ENCODE assay signal across 29 cellular contexts in the genomic region with DNA sequence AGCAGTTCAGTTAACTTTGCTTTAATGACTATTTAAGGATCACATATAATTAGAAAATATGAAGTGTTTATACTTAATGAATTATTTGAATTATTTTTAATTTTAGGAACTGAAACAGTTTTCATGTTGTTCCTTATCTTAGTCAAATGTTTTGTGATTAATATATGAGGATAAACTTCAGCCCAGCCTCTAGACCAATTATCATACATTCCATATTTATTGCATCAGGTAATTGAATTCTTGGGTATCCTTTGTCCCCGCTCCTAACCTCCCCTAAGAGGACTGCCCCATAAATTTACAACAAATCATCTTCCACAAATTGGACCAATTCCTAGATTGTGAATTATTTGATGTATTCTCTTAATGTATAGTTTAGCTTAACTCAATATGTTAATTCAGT.
"Had no signal": no experiment of that assay in that cellular context is flagged by ENCODE, and none has a peak within 500 bp of the region (broad histone marks: within the 10 kb centered on the region; RNA-seq: fewer than 3 reads in every experiment).

No MANE protein-coding gene starts in this region.

- FAIRE-seq: urothelium cell line had no signal

- H3K9me3 ChIP-seq: stomach, suprapubic skin, testis, thoracic aorta, thyroid gland, tibial artery, tibial nerve, transverse colon, upper lobe of left lung, upper lobe of right lung, uterus, vagina had no signal

- H3K36me3 ChIP-seq: stomach, suprapubic skin, thoracic aorta, thyroid gland, tibial artery, tibial nerve, transverse colon, upper lobe of left lung, upper lobe of right lung, uterus, vagina had no signal

- H3K4me3 Mint-ChIP-seq: stimulated activated effector memory CD8-positive, alpha-beta T cell treated with anti-CD3 and anti-CD28 coated beads, Interleukin-12 subunit alpha, Interleukin-12 subunit beta, amount 100 ng/mL, for 72 hours; stimulated activated memory B cell treated with anti-CD40 and anti-IgM and Interleukin-4, amounts not matched to agents 10 μg/mL and 1 μg/mL and 100 μg/mL, for 72 hours; stimulated activated naive B cell treated with anti-CD40 and anti-IgM and Interleukin-4, amounts not matched to agents 10 μg/mL and 1 μg/mL and 100 μg/mL, for 72 hours; stimulated activated naive CD8-positive, alpha-beta T cell treated with anti-CD3 and anti-CD28 coated beads, Interleukin-15, amount 100 ng/mL, for 72 hours; stimulated activated naive CD8-positive, alpha-beta T cell treated with anti-CD3 and anti-CD28 coated beads, Interleukin-15, Interleukin-2, amounts not matched to agents 100 ng/mL and 50 ng/mL, for 24 hours; type B pancreatic cell had no signal

- H3K9me3 Mint-ChIP-seq: stimulated activated effector memory CD8-positive, alpha-beta T cell treated with anti-CD3 and anti-CD28 coated beads, Interleukin-12 subunit alpha, Interleukin-12 subunit beta, amount 100 ng/mL, for 72 hours; stimulated activated memory B cell treated with anti-CD40 and anti-IgM and Interleukin-4, amounts not matched to agents 10 μg/mL and 1 μg/mL and 100 μg/mL, for 72 hours; stimulated activated naive CD8-positive, alpha-beta T cell treated with anti-CD3 and anti-CD28 coated beads, Interleukin-15, amount 100 ng/mL, for 72 hours; stimulated activated naive CD8-positive, alpha-beta T cell treated with anti-CD3 and anti-CD28 coated beads, Interleukin-15, Interleukin-2, amounts not matched to agents 100 ng/mL and 50 ng/mL, for 24 hours; type B pancreatic cell had no signal

- H3K36me3 Mint-ChIP-seq: stimulated activated effector memory CD8-positive, alpha-beta T cell treated with anti-CD3 and anti-CD28 coated beads, Interleukin-12 subunit alpha, Interleukin-12 subunit beta, amount 100 ng/mL, for 72 hours; stimulated activated memory B cell treated with anti-CD40 and anti-IgM and Interleukin-4, amounts not matched to agents 10 μg/mL and 1 μg/mL and 100 μg/mL, for 72 hours; stimulated activated naive B cell treated with anti-CD40 and anti-IgM and Interleukin-4, amounts not matched to agents 10 μg/mL and 1 μg/mL and 100 μg/mL, for 72 hours; type B pancreatic cell had no signal

- H3K27ac Mint-ChIP-seq: stimulated activated effector memory CD8-positive, alpha-beta T cell treated with anti-CD3 and anti-CD28 coated beads, Interleukin-12 subunit alpha, Interleukin-12 subunit beta, amount 100 ng/mL, for 72 hours; stimulated activated memory B cell treated with anti-CD40 and anti-IgM and Interleukin-4, amounts not matched to agents 10 μg/mL and 1 μg/mL and 100 μg/mL, for 72 hours; stimulated activated naive B cell treated with anti-CD40 and anti-IgM and Interleukin-4, amounts not matched to agents 10 μg/mL and 1 μg/mL and 100 μg/mL, for 72 hours; stimulated activated naive CD8-positive, alpha-beta T cell treated with anti-CD3 and anti-CD28 coated beads, Interleukin-15, amount 100 ng/mL, for 72 hours; stimulated activated naive CD8-positive, alpha-beta T cell treated with anti-CD3 and anti-CD28 coated beads, Interleukin-15, Interleukin-2, amounts not matched to agents 100 ng/mL and 50 ng/mL, for 24 hours; type B pancreatic cell had no signal

- H3K4me3 ChIP-seq: stomach, suprapubic skin, testis, thoracic aorta, thyroid gland, tibial artery, tibial nerve, transverse colon, upper lobe of left lung, upper lobe of right lung, uterus, vagina had no signal

- H3K4me1 Mint-ChIP-seq: stimulated activated effector memory CD8-positive, alpha-beta T cell treated with anti-CD3 and anti-CD28 coated beads, Interleukin-12 subunit alpha, Interleukin-12 subunit beta, amount 100 ng/mL, for 72 hours; stimulated activated memory B cell treated with anti-CD40 and anti-IgM and Interleukin-4, amounts not matched to agents 10 μg/mL and 1 μg/mL and 100 μg/mL, for 72 hours; stimulated activated naive B cell treated with anti-CD40 and anti-IgM and Interleukin-4, amounts not matched to agents 10 μg/mL and 1 μg/mL and 100 μg/mL, for 72 hours; stimulated activated naive CD8-positive, alpha-beta T cell treated with anti-CD3 and anti-CD28 coated beads, Interleukin-15, amount 100 ng/mL, for 72 hours had no signal

- ATAC-seq: stimulated activated effector memory CD8-positive, alpha-beta T cell treated with anti-CD3 and anti-CD28 coated beads, Interleukin-12 subunit alpha, Interleukin-12 subunit beta, amount 100 ng/mL, for 72 hours; stimulated activated memory B cell treated with anti-CD40 and anti-IgM and Interleukin-4, amounts not matched to agents 10 μg/mL and 1 μg/mL and 100 μg/mL, for 72 hours; stimulated activated naive B cell treated with anti-CD40 and anti-IgM and Interleukin-4, amounts not matched to agents 10 μg/mL and 1 μg/mL and 100 μg/mL, for 72 hours; stimulated activated naive CD8-positive, alpha-beta T cell treated with anti-CD3 and anti-CD28 coated beads, Interleukin-15, amount 100 ng/mL, for 72 hours; stimulated activated naive CD8-positive, alpha-beta T cell treated with anti-CD3 and anti-CD28 coated beads, Interleukin-15, Interleukin-2, amounts not matched to agents 100 U/mL and 50 U/mL, for 24 hours; upper lobe of right lung had no signal

- H3K27me3 Mint-ChIP-seq: stimulated activated memory B cell treated with anti-CD40 and anti-IgM and Interleukin-4, amounts not matched to agents 10 μg/mL and 1 μg/mL and 100 μg/mL, for 72 hours; stimulated activated naive B cell treated with anti-CD40 and anti-IgM and Interleukin-4, amounts not matched to agents 10 μg/mL and 1 μg/mL and 100 μg/mL, for 72 hours; stimulated activated naive CD8-positive, alpha-beta T cell treated with anti-CD3 and anti-CD28 coated beads, Interleukin-15, Interleukin-2, amounts not matched to agents 100 ng/mL and 50 ng/mL, for 24 hours had no signal

- H3K27ac ChIP-seq: stomach, suprapubic skin, testis, thoracic aorta, thyroid gland, tibial artery, tibial nerve, transverse colon, upper lobe of left lung, upper lobe of right lung, uterus, vagina had no signal

- H3K4me1 ChIP-seq: stomach, suprapubic skin, testis, thyroid gland, tibial artery, tibial nerve, transverse colon, upper lobe of left lung, upper lobe of right lung, uterus, vagina had no signal

- H3K27me3 ChIP-seq: stomach, suprapubic skin, testis, thyroid gland, tibial artery, tibial nerve, transverse colon, upper lobe of left lung, upper lobe of right lung, uterus, vagina had no signal

- DNase-seq: stimulated activated CD4-positive, alpha-beta T cell treated with anti-CD3 and anti-CD28 coated beads, Interleukin-2, amount 100 ng/mL, for 48 hours; stimulated activated CD4-positive, alpha-beta T cell treated with anti-CD3 and anti-CD28 coated beads, Interleukin-4, amount 100 ng/mL, for 1 hour; stimulated activated CD4-positive, alpha-beta T cell treated with anti-CD3 and anti-CD28 coated beads, Interleukin-4, amount 100 ng/mL, for 24 hours; stimulated activated CD4-positive, alpha-beta T cell treated with anti-CD3 and anti-CD28 coated beads, Interleukin-4, amount 100 ng/mL, for 4 hours; stimulated activated CD8-positive, alpha-beta memory T cell treated with anti-CD3 and anti-CD28 coated beads, Interleukin-4, amount 100 ng/mL, for 48 hours; stimulated activated naive B cell treated with anti-CD40 and anti-IgM and Interleukin-4, amounts not matched to agents 10 μg/mL and 1 μg/mL and 100 μg/mL, for 72 hours; stimulated activated naive CD4-positive, alpha-beta T cell; stimulated activated naive CD4-positive, alpha-beta T cell treated with Interleukin-2 at 50 U/mL for 16 hours; stimulated activated naive CD8-positive, alpha-beta T cell treated with anti-CD3 and anti-CD28 coated beads, Interleukin-15, amount 100 ng/mL, for 72 hours; stimulated activated naive CD8-positive, alpha-beta T cell treated with anti-CD3 and anti-CD28 coated beads, Interleukin-15, Interleukin-2, amounts not matched to agents 100 U/mL and 50 U/mL, for 24 hours; stomach; substantia nigra; testis; thyroid gland; tibial artery; transverse colon; trophoblast cell; upper lobe of left lung; upper lobe of right lung; uterus had no signal
